ENCODE assay signal across 20 cellular contexts in genomic region chr4:130955520-130955919, GRCh38.
"Had no signal": no experiment of that assay in that cellular context is flagged by ENCODE, and none has a peak within 500 bp of the region (broad histone marks: within the 10 kb centered on the region; RNA-seq: fewer than 3 reads in every experiment).

No MANE protein-coding gene starts in this region.

- H3K4me3 ChIP-seq: PC-9, Peyer's patch, SJCRH30 had no signal

- H3K36me3 ChIP-seq: Peyer's patch, SJCRH30 had no signal

- H3K27me3 ChIP-seq: Peyer's patch, SJCRH30 had no signal

- H3K4me2 ChIP-seq: PC-9 had no signal

- H3K4me1 ChIP-seq: Peyer's patch, SJCRH30 had no signal

- H3K9me3 ChIP-seq: Peyer's patch, SJCRH30 had no signal

- H2AFZ ChIP-seq: PC-9 had no signal

- H3K27ac ChIP-seq: PC-9, Peyer's patch, SJCRH30 had no signal

- DNase-seq: IMR-90, Kasumi-1, KG1, MM.1S, NCI-H1105, NCI-H1417, NCI-H1436 treated with DMSO at 0.1 percent for 48 hours, NCI-H1694, NCI-H187 treated with DMSO at 0.1 percent for 48 hours, NCI-H2029 treated with DMSO at 0.1 percent for 48 hours, NCI-H226, NCI-H446, NCI-H510A, NCI-H524 treated with DMSO at 0.1 percent for 48 hours, OCI-M1, PC-9, Peyer's patch, SHP77 treated with DMSO at 0.1 percent for 48 hours, SJCRH30, T-helper 1 cell had no signal
